Comparison of ENCODE assay signal across 8 cellular contexts in the genomic region with DNA sequence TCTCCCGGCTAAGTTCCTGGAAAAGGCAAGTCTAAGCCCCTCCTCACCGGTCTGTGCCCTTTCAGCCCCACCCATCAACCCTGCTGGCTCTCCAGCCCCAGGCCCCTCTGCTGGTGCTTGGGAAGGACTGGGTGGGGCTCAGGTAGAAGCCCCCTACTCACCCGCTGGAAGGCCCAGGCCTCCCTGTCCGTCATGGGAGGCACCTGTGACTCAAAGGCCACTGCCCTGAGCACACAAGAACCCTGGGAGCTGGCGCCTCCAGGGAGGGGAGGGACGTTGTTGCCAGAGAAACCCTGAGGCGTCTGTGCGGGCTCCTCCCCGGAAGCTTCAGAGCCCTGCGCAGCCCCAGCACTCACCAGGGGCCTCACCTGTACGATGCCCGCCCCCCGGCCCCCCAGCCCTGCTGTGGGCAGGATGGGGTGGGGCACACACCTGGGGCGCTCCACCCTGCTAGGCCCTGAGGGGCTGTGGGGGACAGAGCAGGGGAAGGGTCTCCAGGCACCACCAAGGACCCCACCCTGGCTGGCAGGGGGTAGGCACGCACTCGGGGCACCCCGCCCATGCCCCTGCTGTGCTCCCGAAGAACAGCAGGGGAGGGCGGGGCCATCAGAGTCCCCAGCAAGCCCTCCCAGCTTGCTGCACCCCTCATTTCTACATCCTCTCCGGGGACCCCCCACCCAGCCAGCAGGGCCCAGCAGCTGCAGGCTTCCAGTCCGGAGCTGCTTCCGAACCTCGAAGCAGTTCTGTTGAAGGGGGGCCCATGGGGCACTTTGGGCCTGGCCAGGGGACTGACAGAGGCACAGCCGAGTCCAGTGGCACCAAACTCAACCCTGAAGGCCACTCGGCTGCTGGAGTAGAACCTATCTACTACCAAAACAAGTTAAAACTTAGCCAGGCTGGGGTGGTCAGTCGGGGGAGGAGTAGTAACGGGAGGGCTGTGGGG. TPM values are rescaled to one million over a fixed set of nuclear protein-coding genes. Genes with fewer than 3 reads are reported as not detected.
DNase-seq lines count a peak whose midpoint lies in the region; ATAC-seq and TF ChIP-seq lines count a peak whose summit lies in the region.

No MANE protein-coding gene starts in this region.

- H3K27ac Mint-ChIP-seq in Calu3 (ENCODE audit: unreplicated experiment): no peak overlapping the region

- intact Hi-C loops in Calu3 (cut with micrococcal nuclease; ENCODE audit: unreplicated experiment): no loop called here
- intact Hi-C loops in gastrocnemius medialis (cut with DNase I; ENCODE audit: low total_unique reads): no loop called here

- BruUV-seq in Calu3 (replicated peaks; lab: Mats Ljungman, UMichigan): no TSS peak

- no peak overlapping the region for H3K27ac ChIP-seq in gastrocnemius medialis

- no peak overlapping the region for H3K4me3 Mint-ChIP-seq in Calu3 (ENCODE audit: low read depth, unreplicated experiment)

- CTCF ChIA-PET in Calu3 (lab: Charles Lee): interaction anchor here (0.5 kb wide), 1 partner anchor 207 kb away, joined by 3 read pairs; no protein-coding TSS in a partner anchor

- ATAC-seq in esophagus mucosa: peak; percentile 20
- no peak for ATAC-seq in HG02884 (IDR thresholded peaks at IDR 0.05; ENCODE audit: unreplicated experiment)
- no peak for ATAC-seq in GM18858 (IDR thresholded peaks at IDR 0.05; ENCODE audit: unreplicated experiment)
- no peak for ATAC-seq in gastrocnemius medialis

- H3K36me3 Mint-ChIP-seq in Calu3 (ENCODE audit: insufficient read depth, unreplicated experiment): peaks cover 4% of the 10 kb centered on the region

- no peaks in the 10 kb centered on the region for H3K4me1 ChIP-seq in gastrocnemius medialis

- H3K27me3 ChIP-seq in gastrocnemius medialis: peaks cover 46 to 55% (median 46%) of the 10 kb centered on the region in 3 donors

- H3K4me3 ChIP-seq in gastrocnemius medialis: no peak overlapping the region

- TF ChIP-seq POLR2A in gastrocnemius medialis (IDR thresholded peaks at IDR 0.05): no peak

- TF ChIP-seq CTCF in Calu3 (IDR thresholded peaks at IDR 0.05; ENCODE audit: unreplicated experiment): no peak
- no peak for TF ChIP-seq CTCF in gastrocnemius medialis (IDR thresholded peaks at IDR 0.05 in 4 of 5, conservative IDR thresholded peaks at IDR 0.05 in 1 of 5)

- no peaks in the 10 kb centered on the region for H3K27me3 Mint-ChIP-seq in Calu3 (ENCODE audit: unreplicated experiment)

- in situ Hi-C loops in gastrocnemius medialis (cut with MboI; ENCODE audit: low sequenced_read_pairs in 4 of 4): no loop called here

- DNase-seq in Calu3 (peak; percentile 54), HT1080 (ENCODE audit: low read depth) (peak; percentile 28), NCI-H774 (lab: John Stamatoyannopoulos, UW) (peak; percentile 59), gastrocnemius medialis (no peak)
- no peak for DNase-seq in stimulated activated CD4-positive, alpha-beta T cell treated with anti-CD3 and anti-CD28 coated beads, Interleukin-12 subunit alpha, Interleukin-12 subunit beta, amount 100 ng/mL, for 4 hours

- H3K4me1 Mint-ChIP-seq in Calu3 (ENCODE audit: low read depth, unreplicated experiment): no peaks in the 10 kb centered on the region

- no peaks in the 10 kb centered on the region for H3K36me3 ChIP-seq in gastrocnemius medialis

- H3K9me3 ChIP-seq in gastrocnemius medialis: no peaks in the 10 kb centered on the region

- peaks cover 10% of the 10 kb centered on the region for H3K9me3 Mint-ChIP-seq in Calu3 (ENCODE audit: low read depth, unreplicated experiment)

RNA-seq across cellular contexts. Expression of a gene that starts 7.8 kb away (rescaled TPM):
- total RNA-seq in Calu3 (2022) (0.44 and 0.73 TPM in 2 replicates), esophagus mucosa (not detected), gastrocnemius medialis (not detected)
- total RNA-seq in HT1080 (2014; rRNA removed; shearing (Covaris generic)): under 0.01 and 0.02 TPM in 2 replicates
- polyA plus RNA-seq in HT1080 (2015; cell fraction: cytosol; rRNA removed): not detected in 2 replicates
- 0.07 TPM in 1 of 2 replicates, not detected in the other for polyA plus RNA-seq in HT1080 (2015; cell fraction: nucleus; rRNA removed)

RNA-seq across cellular contexts. Expression of a gene that starts 15.6 kb away (rescaled TPM):
- total RNA-seq in Calu3 (2022): 3.9 and 5.7 TPM in 2 replicates
- 19.0 and 23.1 TPM in 2 replicates for total RNA-seq in HT1080 (2014; rRNA removed; shearing (Covaris generic))
- polyA plus RNA-seq in HT1080 (2015; cell fraction: cytosol; rRNA removed): 16.1 and 17.0 TPM in 2 replicates
- polyA plus RNA-seq in HT1080 (2015; cell fraction: nucleus; rRNA removed): 37.1 and 37.5 TPM in 2 replicates
- total RNA-seq in esophagus mucosa: 1.2 TPM
- total RNA-seq in gastrocnemius medialis: 1 to 10 TPM in 2 of 4 donors, under 1 TPM in 1, not detected in 1; 0.98 to 1.7 (median 1.2) TPM

RNA-seq across cellular contexts. Expression of a gene that starts 51.8 kb away (rescaled TPM):
- total RNA-seq in Calu3 (2022) (22.5 and 26.4 TPM in 2 replicates), esophagus mucosa (12.1 TPM), gastrocnemius medialis (10 to 100 TPM; 37.9 to 65.1 (median 54.3) TPM)
- 36.6 and 44.0 TPM in 2 replicates for total RNA-seq in HT1080 (2014; rRNA removed; shearing (Covaris generic))
- polyA plus RNA-seq in HT1080 (2015; cell fraction: cytosol; rRNA removed): 10.6 and 11.6 TPM in 2 replicates
- 7.0 and 8.6 TPM in 2 replicates for polyA plus RNA-seq in HT1080 (2015; cell fraction: nucleus; rRNA removed)

Comparison
In these comparisons a context has a peak if more than half of its experiments do, and no peak if none do; other contexts are left out.
1. DNase-seq: peak in Calu3 (single experiment), HT1080 (single experiment) and NCI-H774 (single experiment); none in stimulated activated CD4-positive, alpha-beta T cell treated with anti-CD3 and anti-CD28 coated beads, Interleukin-12 subunit alpha, Interleukin-12 subunit beta, amount 100 ng/mL, for 4 hours (single experiment) and gastrocnemius medialis (0 of 2).